ENCODE assay signal across 8 cellular contexts in genomic region chr3:56681963-56682457, GRCh38. TPM values are rescaled to one million over a fixed set of nuclear protein-coding genes. Genes with fewer than 3 reads are reported as not detected.
DNase-seq lines count a peak whose midpoint lies in the region; ATAC-seq, FAIRE-seq and TF ChIP-seq lines count a peak whose summit lies in the region.

No MANE protein-coding gene starts in this region.

- DNase-seq in A673 (ENCODE audit: low spot score) = no peak
- no peak for DNase-seq in GM12878 (ENCODE audit: low read depth, low spot score)
- DNase-seq in mesenchymal stem cell = no peak
- no peak for DNase-seq in aorta
- no peak for DNase-seq in globus pallidus (ENCODE audit: low spot score)

- no peak overlapping the region for H2BK120ac ChIP-seq in mesenchymal stem cell (ENCODE audit: low read depth, low read length)

- no peak for FAIRE-seq in GM12878 (lab: Jason Lieb, UNC)

- H3K27ac ChIP-seq in A673 (ENCODE audit: low read depth, low read length, poor library complexity, severe bottlenecking) (peak overlapping the region; percentile 95), HEK293 (ENCODE audit: extremely low read depth, low read depth, low read length) (peak overlapping the region; percentile 92), GM12878 (ENCODE audit: control insufficient read depth, insufficient read depth) (peak overlapping the region; percentile 98), mesenchymal stem cell (ENCODE audit: low read length, poor library complexity, severe bottlenecking) (peak overlapping the region; percentile 23), aorta (ENCODE audit: low read depth in 1 of 2, low read length in 2 of 2) (peak overlapping the region; percentile 65 to 80)

- H4K91ac ChIP-seq in mesenchymal stem cell (ENCODE audit: low read length) = no peak overlapping the region

- no peak overlapping the region for H3K14ac ChIP-seq in mesenchymal stem cell (ENCODE audit: low read length in 2 of 2)

- ATAC-seq in GM12878 = no peak
- no peak for ATAC-seq in aorta (ENCODE audit: low FRiP score)
- no peak for ATAC-seq in HG03039 (IDR thresholded peaks at IDR 0.05; ENCODE audit: unreplicated experiment)
- ATAC-seq in GM21737 (IDR thresholded peaks at IDR 0.05; ENCODE audit: unreplicated experiment) = no peak

- H3K4ac ChIP-seq in mesenchymal stem cell (ENCODE audit: low read depth in 1 of 2, low read length in 2 of 2) = peak overlapping the region in 1 of 2 experiments; percentile 89

- in situ Hi-C loops in GM12878 (cut with MboI) = no loop called here

- H3K18ac ChIP-seq in mesenchymal stem cell (ENCODE audit: low read depth in 1 of 2, low read length in 2 of 2) = peak overlapping the region in 1 of 2 experiments; percentile 96

- H3K36me3 ChIP-seq in A673 (ENCODE audit: insufficient read depth, low read length, poor library complexity, severe bottlenecking) (no peaks in the 10 kb centered on the region), HEK293 (ENCODE audit: control insufficient read depth in 2 of 2, insufficient read depth in 1 of 2, low read length in 2 of 2) (peaks cover 0 to 8% of the 10 kb centered on the region in 2 experiments; a peak in 1 of 3 replicates), GM12878 (ENCODE audit: control insufficient read depth in 2 of 2, insufficient read depth in 2 of 2, low read length in 1 of 2) (peaks cover 0 to 3% of the 10 kb centered on the region in 2 experiments; a peak in 1 of 4 replicates), mesenchymal stem cell (ENCODE audit: control insufficient read depth in 1 of 2, insufficient read depth in 2 of 2, low read depth in 1 of 2, low read length in 2 of 2) (peaks cover 0 to 15% of the 10 kb centered on the region in 2 experiments), aorta (ENCODE audit: control insufficient read depth in 1 of 2, insufficient read depth in 2 of 2, low read length in 1 of 2) (no peaks in the 10 kb centered on the region)

- H4K8ac ChIP-seq in mesenchymal stem cell (ENCODE audit: low read length) = no peak overlapping the region

- H2AFZ ChIP-seq in GM12878 (ENCODE audit: control insufficient read depth, low read depth, low read length) = peak overlapping the region; percentile 39; the same call in 1 of the 2 replicates
- H2AFZ ChIP-seq in mesenchymal stem cell (ENCODE audit: low read depth, low read length) = no peak overlapping the region

- H3K9me3 ChIP-seq in A673 (ENCODE audit: low read depth, low read length, poor library complexity, severe bottlenecking) = peaks cover 7% of the 10 kb centered on the region
- H3K9me3 ChIP-seq in HEK293 (ENCODE audit: control insufficient read depth, insufficient read depth, low read depth, low read length) = no peaks in the 10 kb centered on the region
- peaks cover 2% of the 10 kb centered on the region; the same call in 1 of the 3 replicates for H3K9me3 ChIP-seq in GM12878 (replicated peaks; ENCODE audit: control insufficient read depth, insufficient read depth, low read length)
- H3K9me3 ChIP-seq in mesenchymal stem cell (ENCODE audit: control insufficient read depth, low read length) = no peaks in the 10 kb centered on the region
- no peaks in the 10 kb centered on the region for H3K9me3 ChIP-seq in aorta (ENCODE audit: control insufficient read depth, low read length)

- CTCF ChIA-PET in A673 (lab: Charles Lee) = no interaction called here
- CTCF ChIA-PET in HEK293 (lab: Yijun Ruan, JAX) = interaction anchor here (0.5 kb wide), 1 partner anchor 21 kb away, joined by 3 read pairs; no protein-coding TSS in a partner anchor
- CTCF ChIA-PET in GM12878 (lab: Yijun Ruan, JAX) = interaction anchor here (0.6 to 2.1 kb wide), 3 partner anchors 21 to 117 kb away, joined by 3 to 15 read pairs (median 5); no protein-coding TSS in a partner anchor

- no peak overlapping the region for H2BK12ac ChIP-seq in mesenchymal stem cell (ENCODE audit: low read length in 2 of 2)

- RAD21 ChIA-PET in GM12878 (lab: Charles Lee; ENCODE audit: unreplicated experiment) = interaction anchor here (0.9 to 1.7 kb wide), 11 partner anchors 8 to 1532 kb away, joined by 3 to 20 read pairs (median 4); partner anchors contain the start of gene ARHGEF3

- H3K79me2 ChIP-seq in GM12878 (ENCODE audit: control insufficient read depth, insufficient read depth, low read length) = peaks cover 56% of the 10 kb centered on the region

- WGBS in GM12878 (ENCODE audit: insufficient coverage, insufficient replicate concordance, low lambda C conversion rate, missing lambda C conversion rate) = 3% methylated on average over 10 of the region's 10 CpGs
- WGBS in mesenchymal stem cell = 4% methylated on average over 8 of the region's 10 CpGs
- 20 to 22% methylated on average over 10 of the region's 10 CpGs for WGBS in aorta, 2 donors

- no peak overlapping the region for H2AK5ac ChIP-seq in mesenchymal stem cell (ENCODE audit: low read length, severe bottlenecking)

- H3K79me1 ChIP-seq in mesenchymal stem cell (replicated peaks; ENCODE audit: low read length, poor library complexity, severe bottlenecking) = peaks cover 5% of the 10 kb centered on the region

- H3K23ac ChIP-seq in mesenchymal stem cell (ENCODE audit: low read length in 2 of 2) = no peak overlapping the region

- H3K27me3 ChIP-seq in A673 (replicated peaks; ENCODE audit: insufficient read depth, low read depth, low read length, poor library complexity) = no peaks in the 10 kb centered on the region
- no peaks in the 10 kb centered on the region for H3K27me3 ChIP-seq in GM12878 (replicated peaks in 1 of 2; ENCODE audit: control insufficient read depth in 2 of 2, insufficient read depth in 2 of 2, low read length in 1 of 2)
- no peaks in the 10 kb centered on the region for H3K27me3 ChIP-seq in mesenchymal stem cell (ENCODE audit: control insufficient read depth in 1 of 2, insufficient read depth in 1 of 2, low read length in 2 of 2)
- no peaks in the 10 kb centered on the region for H3K27me3 ChIP-seq in aorta (ENCODE audit: control insufficient read depth in 1 of 2, insufficient read depth in 2 of 2, low read length in 1 of 2)

- intact Hi-C loops in A673 (cut with micrococcal nuclease; ENCODE audit: unreplicated experiment) (no loop called here), GM12878 (cut with micrococcal nuclease; ENCODE audit: unreplicated experiment) (loop anchor here (2.0 kb wide), 1 partner anchor 125 kb away; the partner anchor contains the start of gene CCDC66), aorta (cut with DNase I) (loop anchor here in 1 of 2 donors (5.0 to 10.0 kb wide), 2 partner anchors 125 to 393 kb away; partner anchors contain the start of gene CCDC66)

- TF ChIP-seq EP300 in GM12878 (IDR thresholded peaks at IDR 0.05; ENCODE audit: borderline replicate concordance in 1 of 2, control insufficient read depth in 1 of 2, low read depth in 2 of 2, low read length in 2 of 2) = no peak

- H2BK15ac ChIP-seq in mesenchymal stem cell (ENCODE audit: low read depth, poor library complexity, severe bottlenecking) = no peak overlapping the region

- SMC1A ChIA-PET in GM12878 (lab: Charles Lee; ENCODE audit: uncharacterized antibody, unreplicated experiment) = interaction anchor here (1.0 to 1.6 kb wide), 4 partner anchors 13 to 118 kb away, joined by 3 to 6 read pairs (median 4); no protein-coding TSS in a partner anchor

- H3K4me2 ChIP-seq in GM12878 (ENCODE audit: control insufficient read depth, insufficient read depth) (peak overlapping the region; percentile 72), mesenchymal stem cell (ENCODE audit: low read length, poor library complexity, severe bottlenecking) (peak overlapping the region; percentile 40)

- no peak for TF ChIP-seq RAD21 in GM12878 (IDR thresholded peaks at IDR 0.05; ENCODE audit: insufficient read depth, low read depth, low read length)

- no peak for TF ChIP-seq POLR2A in GM12878 (IDR thresholded peaks at IDR 0.05; ENCODE audit: low read depth, low read length)

- TF ChIP-seq CTCF in A673 (conservative IDR thresholded peaks at IDR 0.05; ENCODE audit: low read depth, low read length) = no peak
- TF ChIP-seq CTCF in HEK293 (tag by site-specific recombination; IDR thresholded peaks at IDR 0.05) = no peak
- no peak for TF ChIP-seq CTCF in GM12878 (IDR thresholded peaks at IDR 0.05 in 2 of 3, conservative IDR thresholded peaks at IDR 0.05 in 1 of 3; ENCODE audit: control insufficient read depth in 2 of 3, extremely low read depth in 1 of 3, insufficient read depth in 1 of 3, low read depth in 3 of 3, low read length in 3 of 3)

- peaks cover 4% of the 10 kb centered on the region for H3K4me1 ChIP-seq in A673 (ENCODE audit: insufficient read depth, low read length, poor library complexity, severe bottlenecking)
- H3K4me1 ChIP-seq in HEK293 (ENCODE audit: control insufficient read depth, insufficient read depth, low read length) = peaks cover 4% of the 10 kb centered on the region; the same call in 1 of the 2 replicates
- peaks cover 3% of the 10 kb centered on the region for H3K4me1 ChIP-seq in GM12878 (ENCODE audit: control insufficient read depth, insufficient read depth, low read length)
- peaks cover 7% of the 10 kb centered on the region for H3K4me1 ChIP-seq in mesenchymal stem cell (ENCODE audit: control insufficient read depth, insufficient read depth, low read depth, low read length)
- no peaks in the 10 kb centered on the region for H3K4me1 ChIP-seq in aorta (ENCODE audit: control insufficient read depth in 1 of 2, insufficient read depth in 2 of 2, low read length in 2 of 2)

- no peak overlapping the region for H2BK5ac ChIP-seq in mesenchymal stem cell (ENCODE audit: low read depth, low read length, poor library complexity, severe bottlenecking)

- H3K4me3 ChIP-seq in A673 (ENCODE audit: low read depth, low read length, poor library complexity, severe bottlenecking) (peak overlapping the region; percentile 62), HEK293 (ENCODE audit: low read depth, low read length) (peak overlapping the region; percentile 88), GM12878 (peak overlapping the region; percentile 94), mesenchymal stem cell (ENCODE audit: insufficient read depth in 1 of 2, low read depth in 1 of 2, low read length in 2 of 2) (peak overlapping the region; percentile 75 to 82), aorta (ENCODE audit: low read length in 2 of 2) (peak overlapping the region; percentile 67 to 78)

- peak overlapping the region; percentile 99 for H3K9ac ChIP-seq in GM12878 (ENCODE audit: control insufficient read depth, insufficient read depth, low read length)
- H3K9ac ChIP-seq in mesenchymal stem cell (ENCODE audit: low read length) = peak overlapping the region; percentile 99

- BruUV-seq in A673 (replicated peaks; lab: Mats Ljungman, UMichigan) (no TSS peak), GM12878 (replicated peaks; lab: Mats Ljungman, UMichigan) (no TSS peak)

- POLR2A ChIA-PET in A673 (lab: Charles Lee; ENCODE audit: low non-redundant PET) = interaction anchor here (0.6 kb wide), 1 partner anchor 314 kb away, joined by 3 read pairs; no protein-coding TSS in a partner anchor
- POLR2A ChIA-PET in HEK293 (lab: Yijun Ruan, JAX) = interaction anchor here (0.6 to 1.6 kb wide), 3 partner anchors 8 to 18 kb away, joined by 3 to 12 read pairs (median 5); no protein-coding TSS in a partner anchor
- POLR2A ChIA-PET in GM12878 (lab: Charles Lee) = interaction anchor here (0.5 to 1.7 kb wide), 13 partner anchors 9 to 552 kb away, joined by 3 to 15 read pairs (median 4); partner anchors contain the start of gene CCDC66

- H4K20me1 ChIP-seq in GM12878 (ENCODE audit: control insufficient read depth, insufficient read depth) = no peaks in the 10 kb centered on the region

RNA-seq across cellular contexts. Expression of gene TASOR, which starts 1.1 kb away (rescaled TPM):
- total RNA-seq in A673 (2021) (29.0 and 32.6 TPM in 2 replicates), GM12878 (2014; rRNA removed) (59.2 and 66.6 TPM in 2 replicates), GM12878 (2014; rRNA removed; fragmentation: Illumina TruSeq; extraction: Trizol) (95.1 and 106 TPM in 2 replicates), GM12878 (2021) (53.7 and 54.5 TPM in 2 replicates), aorta (10 to 100 TPM; 55.7 to 71.9 TPM)
- 120 and 130 TPM in 2 replicates for total RNA-seq in GM12878 (2013; cell fraction: nucleolus; rRNA removed)
- 38.7 TPM for polyA plus RNA-seq in GM12878 (2011; ENCODE audit: low read depth)
- polyA plus RNA-seq in GM12878 (2011; rRNA removed) (70.3 and 123 TPM in 2 replicates), GM12878 (2014; fragmentation: Illumina TruSeq; extraction: Trizol) (78.2 and 109 TPM in 2 replicates), GM12878 (2014; fragmentation: Nextera tagmentation; extraction: Ambion mirVana) (10 to 100 TPM; 29.6 to 30.5 TPM), GM12878 (2014; rRNA removed) (36.0 and 51.5 TPM in 2 replicates), GM12878 (2016; fragmentation: Nextera tagmentation; extraction: Ambion mirVana) (10 to 100 TPM; 32.9 to 33.0 TPM), aorta (10 to 100 TPM; 12.8 to 17.0 TPM)
- polyA plus RNA-seq in GM12878 (2011; cell fraction: cytosol; rRNA removed) = 24.3 and 26.6 TPM in 2 replicates
- polyA plus RNA-seq in GM12878 (2011; cell fraction: nucleus; rRNA removed) = 37.5 and 38.6 TPM in 2 replicates
- 34.3 and 47.3 TPM in 2 replicates for polyA plus RNA-seq in GM12878 (2012)
- 67.7 and 78.0 TPM in 2 replicates for polyA minus RNA-seq in GM12878 (2011; rRNA and poly(A)+ RNA removed)
- polyA minus RNA-seq in GM12878 (2011; cell fraction: cytosol; rRNA and poly(A)+ RNA removed) = 32.5 and 35.0 TPM in 2 replicates
- polyA minus RNA-seq in GM12878 (2011; cell fraction: nucleus; rRNA and poly(A)+ RNA removed) = 25.5 and 43.7 TPM in 2 replicates
- 25.1 TPM for polyA plus RNA-seq in mesenchymal stem cell (2013, experiment 1 of 2)
- polyA plus RNA-seq in mesenchymal stem cell (2013, experiment 2 of 2) = 24.2 TPM

Comparison
In these comparisons a context has a peak if more than half of its experiments do, and no peak if none do; other contexts are left out.
1. H3K27ac ChIP-seq: peak in every context shown above with its lines; median percentile 98 in GM12878; 95 in A673; 92 in HEK293; 72 in aorta; 23 in mesenchymal stem cell.